In the genomic region with DNA sequence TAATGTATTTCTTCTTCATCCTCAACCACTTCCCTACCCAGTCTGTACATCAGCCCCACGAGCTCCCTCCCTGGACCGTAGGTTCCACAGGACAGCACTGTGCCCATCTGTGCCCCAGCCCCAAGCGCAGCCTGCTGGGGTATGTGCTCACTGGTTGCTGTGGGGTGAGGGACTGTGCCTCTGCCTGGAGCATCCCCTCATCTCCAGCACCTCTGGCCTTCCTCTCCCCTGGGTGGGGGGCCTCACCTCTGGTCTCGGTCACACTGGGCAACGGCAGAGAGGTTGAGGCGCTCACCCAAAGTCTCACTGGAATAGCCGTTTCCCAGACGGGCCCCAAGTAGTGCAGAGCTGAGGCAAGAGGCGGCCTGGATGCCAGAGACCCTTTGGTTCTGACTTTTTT, we compare ENCODE assay signal across 12 cellular contexts. TPM values are rescaled to one million over a fixed set of nuclear protein-coding genes. Genes with fewer than 3 reads are reported as not detected.
DNase-seq lines count a peak whose midpoint lies in the region; FAIRE-seq and TF ChIP-seq lines count a peak whose summit lies in the region.
"Had no signal": no experiment of that assay in that cellular context is flagged by ENCODE, and none has a peak within 500 bp of the region (broad histone marks: within the 10 kb centered on the region; RNA-seq: fewer than 3 reads in every experiment).

No MANE protein-coding gene starts in this region.

- no peak for TF ChIP-seq EP300 in suprapubic skin (IDR thresholded peaks at IDR 0.05)

- H3K36me3 Mint-ChIP-seq in activated naive CD4-positive, alpha-beta T cell treated with anti-CD3 and anti-CD28 coated beads, Interleukin-2, amount 50 U/mL, for 24 hours: peaks cover 21% of the 10 kb centered on the region
- peaks cover 13 to 25% (median 19%) of the 10 kb centered on the region in 3 donors for H3K36me3 Mint-ChIP-seq in immature natural killer cell

- no peak overlapping the region for H3K4me2 ChIP-seq in smooth muscle cell

- peaks cover 45% of the 10 kb centered on the region for H3K4me1 Mint-ChIP-seq in activated naive CD4-positive, alpha-beta T cell treated with anti-CD3 and anti-CD28 coated beads, Interleukin-2, amount 50 U/mL, for 24 hours
- peaks cover 19 to 20% of the 10 kb centered on the region in 2 donors for H3K4me1 Mint-ChIP-seq in immature natural killer cell

- 89% methylated on average over 7 of the region's 9 CpGs for WGBS in suprapubic skin
- WGBS in smooth muscle cell (ENCODE audit: low lambda C conversion rate): 91% methylated on average over 9 of the region's 9 CpGs

- no peaks in the 10 kb centered on the region for H3K27me3 Mint-ChIP-seq in activated naive CD4-positive, alpha-beta T cell treated with anti-CD3 and anti-CD28 coated beads, Interleukin-2, amount 50 U/mL, for 24 hours
- H3K27me3 Mint-ChIP-seq in immature natural killer cell (ENCODE audit: low read depth in 3 of 3): peaks cover 0 to 2% (median 0%) of the 10 kb centered on the region in 3 donors

- H3K79me2 ChIP-seq in smooth muscle cell (ENCODE audit: low read depth): peaks cover 18% of the 10 kb centered on the region

- peak overlapping the region; percentile 86 for H3K4me3 Mint-ChIP-seq in activated naive CD4-positive, alpha-beta T cell treated with anti-CD3 and anti-CD28 coated beads, Interleukin-2, amount 50 U/mL, for 24 hours
- H3K4me3 Mint-ChIP-seq in immature natural killer cell: peak overlapping the region; percentile 77 to 87 (median 84)

- H3K36me3 ChIP-seq in suprapubic skin (peaks cover 28% of the 10 kb centered on the region), smooth muscle cell (ENCODE audit: low read depth) (no peaks in the 10 kb centered on the region)
- H3K36me3 ChIP-seq: breast epithelium had no signal

- no peak overlapping the region for H2AFZ ChIP-seq in smooth muscle cell (ENCODE audit: low read depth)

- TF ChIP-seq POLR2A in suprapubic skin (IDR thresholded peaks at IDR 0.05) (no peak), H54 (IDR thresholded peaks at IDR 0.05; ENCODE audit: low read depth, low read length) (no peak)

- H3K9ac ChIP-seq in smooth muscle cell (ENCODE audit: low read depth): no peak overlapping the region

- peaks cover 15% of the 10 kb centered on the region for H4K20me1 ChIP-seq in smooth muscle cell (ENCODE audit: low read depth)

- FAIRE-seq in H54 (lab: Jason Lieb, UNC): no peak
- FAIRE-seq: frontal cortex had no signal

- H3K27me3 ChIP-seq in suprapubic skin: no peaks in the 10 kb centered on the region
- no peaks in the 10 kb centered on the region for H3K27me3 ChIP-seq in smooth muscle cell (ENCODE audit: low read depth)
- H3K27me3 ChIP-seq: breast epithelium had no signal

- H3K4me3 ChIP-seq in suprapubic skin (no peak overlapping the region), smooth muscle cell (no peak overlapping the region)

- TF ChIP-seq CTCF in VCaP (conservative IDR thresholded peaks at IDR 0.05) (no peak), suprapubic skin (IDR thresholded peaks at IDR 0.05) (no peak), smooth muscle cell (IDR thresholded peaks at IDR 0.05; ENCODE audit: borderline replicate concordance, insufficient read depth, poor library complexity, severe bottlenecking) (no peak)

- H3K27ac ChIP-seq in VCaP (peak overlapping the region; percentile 86), suprapubic skin (no peak overlapping the region), smooth muscle cell (ENCODE audit: low read depth) (no peak overlapping the region)
- H3K27ac ChIP-seq: breast epithelium had no signal

- H3K9me3 Mint-ChIP-seq in activated naive CD4-positive, alpha-beta T cell treated with anti-CD3 and anti-CD28 coated beads, Interleukin-2, amount 50 U/mL, for 24 hours: no peaks in the 10 kb centered on the region
- H3K9me3 Mint-ChIP-seq in immature natural killer cell: no peaks in the 10 kb centered on the region

- H3F3A ChIP-seq in smooth muscle cell (ENCODE audit: low read depth): peaks cover 13% of the 10 kb centered on the region

- H3K9me3 ChIP-seq in suprapubic skin (no peaks in the 10 kb centered on the region), smooth muscle cell (replicated peaks; ENCODE audit: low read depth) (no peaks in the 10 kb centered on the region)
- H3K9me3 ChIP-seq: breast epithelium had no signal

- no peak for DNase-seq in activated naive CD4-positive, alpha-beta T cell (lab: John Stamatoyannopoulos, UW)
- DNase-seq in immature natural killer cell (no peak), suprapubic skin (ENCODE audit: low spot score in 2 of 2) (peak; percentile 47 to 61), DMS114 treated with DMSO at 0.1 percent for 48 hours (lab: John Stamatoyannopoulos, UW; ENCODE audit: unreplicated experiment) (no peak), H54 (ENCODE audit: insufficient read length, low spot score) (no peak), smooth muscle cell (lab: John Stamatoyannopoulos, UW; ENCODE audit: unreplicated experiment) (no peak)
- DNase-seq: NCI-H1436 treated with DMSO at 0.1 percent for 48 hours, OCI-M1 had no signal

- peaks cover 32% of the 10 kb centered on the region for H3K4me1 ChIP-seq in suprapubic skin
- peaks cover 14% of the 10 kb centered on the region for H3K4me1 ChIP-seq in smooth muscle cell (ENCODE audit: low read depth)

- peak overlapping the region; percentile 76 for H3K27ac Mint-ChIP-seq in activated naive CD4-positive, alpha-beta T cell treated with anti-CD3 and anti-CD28 coated beads, Interleukin-2, amount 50 U/mL, for 24 hours
- H3K27ac Mint-ChIP-seq in immature natural killer cell: peak overlapping the region in 2 of 6 donors; percentile 49 to 58

RNA-seq across cellular contexts. Expression of gene PRKAR1B, which starts 1.5 kb away (rescaled TPM):
- polyA plus RNA-seq in immature natural killer cell (1 to 10 TPM; 3.0 to 6.1 (median 3.9) TPM), smooth muscle cell (9.6 and 10.1 TPM in 2 replicates)
- total RNA-seq in suprapubic skin (10 to 100 TPM in 2 of 4 donors, 1 to 10 TPM in 2; 8.2 to 12.3 (median 10.5) TPM), smooth muscle cell (5.3 and 6.7 TPM in 2 replicates)

RNA-seq across cellular contexts. Expression of gene DNAAF5, which starts 2.1 kb away (rescaled TPM):
- polyA plus RNA-seq in immature natural killer cell: 1 to 10 TPM in 2 of 3 donors, under 1 TPM in 1; 0.45 to 1.4 (median 1.3) TPM
- 10 to 100 TPM; 26.7 to 34.4 (median 29.0) TPM for total RNA-seq in suprapubic skin
- 9.9 and 17.0 TPM in 2 replicates for total RNA-seq in smooth muscle cell
- 13.4 and 13.9 TPM in 2 replicates for polyA plus RNA-seq in smooth muscle cell

Comparison
In these comparisons a context has a peak if more than half of its experiments do, and no peak if none do; other contexts are left out.
1. DNase-seq: peak in suprapubic skin (2 of 2); none in activated naive CD4-positive, alpha-beta T cell (0 of 4), immature natural killer cell (0 of 3), DMS114 treated with DMSO at 0.1 percent for 48 hours (single experiment), H54 (single experiment) and smooth muscle cell (single experiment).